Comparison of ENCODE assay signal across 11 cellular contexts in the genomic region with DNA sequence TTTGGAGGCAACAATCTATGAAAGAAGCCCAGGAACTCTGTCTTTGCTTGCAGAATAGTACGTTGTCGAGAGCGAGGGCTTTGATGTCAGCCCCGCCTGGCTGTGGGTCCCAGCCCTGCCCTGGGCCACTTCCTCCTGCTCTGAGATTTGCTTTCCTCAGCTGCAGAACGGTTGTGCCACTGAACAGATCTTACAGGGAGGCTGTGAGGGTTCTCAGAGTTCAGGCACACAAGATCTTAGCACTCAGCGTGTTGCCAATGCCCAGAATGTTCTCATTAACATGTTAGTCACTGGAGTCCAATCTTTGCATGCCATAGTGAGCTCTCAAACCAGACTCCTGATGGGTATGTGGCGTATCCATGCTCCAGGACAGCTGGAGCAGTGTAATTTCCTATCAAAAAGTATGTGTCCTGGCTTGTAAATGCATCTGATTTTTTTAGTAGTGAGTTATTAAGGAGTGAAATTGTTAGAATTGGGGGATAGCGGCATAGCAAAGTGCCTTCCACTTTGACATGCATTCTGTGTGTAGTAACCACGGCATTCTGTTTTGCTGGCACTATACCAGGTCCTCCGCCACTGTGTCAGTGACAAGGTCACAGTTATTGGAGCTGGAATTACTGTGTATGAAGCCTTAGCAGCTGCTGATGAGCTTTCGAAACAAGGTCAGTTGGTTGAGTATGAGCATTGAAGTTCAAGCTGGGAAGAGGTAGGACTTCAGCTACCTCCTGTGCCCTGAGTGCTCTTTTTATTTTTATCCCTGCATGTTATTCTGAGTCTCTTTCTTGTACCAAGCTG. TPM values are rescaled to one million over a fixed set of nuclear protein-coding genes. Genes with fewer than 3 reads are reported as not detected.
DNase-seq lines count a peak whose midpoint lies in the region; ATAC-seq and TF ChIP-seq lines count a peak whose summit lies in the region.
"Had no signal": no experiment of that assay in that cellular context is flagged by ENCODE, and none has a peak within 500 bp of the region (broad histone marks: within the 10 kb centered on the region; RNA-seq: fewer than 3 reads in every experiment).

No MANE protein-coding gene starts in this region.

- intact Hi-C loops in psoas muscle (cut with DNase I), result no loop called here

- 18 to 42% (median 29%) methylated on average over 11 of the region's 11 CpGs for WGBS in psoas muscle, 3 donors

- DNase-seq in EL, result peak; percentile 14
- DNase-seq in cardiac fibroblast (ENCODE audit: low read depth in 2 of 2), result peak; percentile 18
- no peak for DNase-seq in psoas muscle
- DNase-seq in retina, result no peak
- DNase-seq in NCI-H187 treated with DMSO at 0.1 percent for 48 hours (lab: John Stamatoyannopoulos, UW), result no peak
- DNase-seq in NCI-H748 (lab: John Stamatoyannopoulos, UW; ENCODE audit: unreplicated experiment), result no peak
- DNase-seq: esophagus squamous epithelium, NCI-H1436 treated with DMSO at 0.1 percent for 48 hours had no signal

- H3K4me3 ChIP-seq in cardiac fibroblast (replicated peaks in 1 of 2; ENCODE audit: low read depth in 2 of 2, low read length in 2 of 2), result no peak overlapping the region
- no peak overlapping the region for H3K4me3 ChIP-seq in psoas muscle
- H3K4me3 ChIP-seq: esophagus squamous epithelium, SJSA1 had no signal

- peaks cover 22% of the 10 kb centered on the region for H3K4me1 Mint-ChIP-seq in T-helper 1 cell treated with Interleukin-12 subunit alpha and Interleukin-12 subunit beta and Interleukin-4 antibody, amounts not matched to agents 30 μg/mL and 1 μg/mL, for 36 hours (ENCODE audit: low read depth)

- no peaks in the 10 kb centered on the region for H3K27me3 Mint-ChIP-seq in T-helper 1 cell treated with Interleukin-12 subunit alpha and Interleukin-12 subunit beta and Interleukin-4 antibody, amounts not matched to agents 30 μg/mL and 1 μg/mL, for 36 hours (ENCODE audit: low read depth)

- no peaks in the 10 kb centered on the region for H3K36me3 ChIP-seq in psoas muscle (ENCODE audit: insufficient read depth in 1 of 2, low read depth in 1 of 2)
- H3K36me3 ChIP-seq: esophagus squamous epithelium, SJSA1 had no signal

- H3K9me3 Mint-ChIP-seq in T-helper 1 cell treated with Interleukin-12 subunit alpha and Interleukin-12 subunit beta and Interleukin-4 antibody, amounts not matched to agents 30 μg/mL and 1 μg/mL, for 36 hours, result no peaks in the 10 kb centered on the region

- ATAC-seq in psoas muscle (peak; percentile 74 to 85 (median 79)), HG03442 (IDR thresholded peaks at IDR 0.05; ENCODE audit: unreplicated experiment) (no peak)

- TF ChIP-seq CTCF in cardiac fibroblast (IDR thresholded peaks at IDR 0.05; ENCODE audit: low read depth, low read length) (no peak), psoas muscle (IDR thresholded peaks at IDR 0.05) (no peak)

- peak overlapping the region; percentile 63 for H3K27ac Mint-ChIP-seq in T-helper 1 cell treated with Interleukin-12 subunit alpha and Interleukin-12 subunit beta and Interleukin-4 antibody, amounts not matched to agents 30 μg/mL and 1 μg/mL, for 36 hours

- H3K4me1 ChIP-seq in psoas muscle, result no peaks in the 10 kb centered on the region

- H3K4me3 Mint-ChIP-seq in T-helper 1 cell treated with Interleukin-12 subunit alpha and Interleukin-12 subunit beta and Interleukin-4 antibody, amounts not matched to agents 30 μg/mL and 1 μg/mL, for 36 hours, result peak overlapping the region; percentile 50

- H3K27me3 ChIP-seq in psoas muscle (ENCODE audit: insufficient read depth in 3 of 3, low read length in 2 of 3), result no peaks in the 10 kb centered on the region
- H3K27me3 ChIP-seq: esophagus squamous epithelium had no signal

- H3K36me3 Mint-ChIP-seq in T-helper 1 cell treated with Interleukin-12 subunit alpha and Interleukin-12 subunit beta and Interleukin-4 antibody, amounts not matched to agents 30 μg/mL and 1 μg/mL, for 36 hours (ENCODE audit: low read depth), result no peaks in the 10 kb centered on the region

- H3K27ac ChIP-seq in psoas muscle, result peak overlapping the region; percentile 38
- H3K27ac ChIP-seq: SJSA1 had no signal

- no peaks in the 10 kb centered on the region for H3K9me3 ChIP-seq in psoas muscle
- H3K9me3 ChIP-seq: esophagus squamous epithelium, SJSA1 had no signal

RNA-seq across cellular contexts. Expression of a gene that starts 31.6 kb away (rescaled TPM):
- total RNA-seq in psoas muscle, result under 1 TPM in 3 of 4 donors, not detected in 1; 0.19 to 0.44 (median 0.26) TPM
- polyA plus RNA-seq in psoas muscle, result under 1 TPM; 0.24 to 0.52 (median 0.30) TPM
- total RNA-seq: esophagus squamous epithelium, SJSA1 had no signal

RNA-seq across cellular contexts. Expression of a gene that starts 32.3 kb away (rescaled TPM):
- total RNA-seq in psoas muscle, result not detected
- polyA plus RNA-seq in psoas muscle, result not detected
- total RNA-seq: esophagus squamous epithelium, SJSA1 had no signal

RNA-seq across cellular contexts. Expression of a gene that starts 47.2 kb away (rescaled TPM):
- total RNA-seq in psoas muscle, result 10 to 100 TPM; 66.9 to 92.5 (median 76.4) TPM
- 100 to 1,000 TPM in 1 of 3 donors, 10 to 100 TPM in 2; 45.7 to 106 (median 56.0) TPM for polyA plus RNA-seq in psoas muscle

RNA-seq across cellular contexts. Expression of a gene that starts 51.9 kb away (rescaled TPM):
- total RNA-seq in psoas muscle, result 10 to 100 TPM; 61.1 to 78.2 (median 66.5) TPM
- 100 to 1,000 TPM in 1 of 3 donors, 10 to 100 TPM in 2; 91.6 to 101 (median 94.9) TPM for polyA plus RNA-seq in psoas muscle

Comparison
In these comparisons a context has a peak if more than half of its experiments do, and no peak if none do; other contexts are left out.
1. DNase-seq: peak in EL (single experiment) and cardiac fibroblast (2 of 2); none in psoas muscle (0 of 2), retina (single experiment), NCI-H187 treated with DMSO at 0.1 percent for 48 hours (single experiment) and NCI-H748 (single experiment).